11 cellular contexts compared by ENCODE assay signal in the genomic region with DNA sequence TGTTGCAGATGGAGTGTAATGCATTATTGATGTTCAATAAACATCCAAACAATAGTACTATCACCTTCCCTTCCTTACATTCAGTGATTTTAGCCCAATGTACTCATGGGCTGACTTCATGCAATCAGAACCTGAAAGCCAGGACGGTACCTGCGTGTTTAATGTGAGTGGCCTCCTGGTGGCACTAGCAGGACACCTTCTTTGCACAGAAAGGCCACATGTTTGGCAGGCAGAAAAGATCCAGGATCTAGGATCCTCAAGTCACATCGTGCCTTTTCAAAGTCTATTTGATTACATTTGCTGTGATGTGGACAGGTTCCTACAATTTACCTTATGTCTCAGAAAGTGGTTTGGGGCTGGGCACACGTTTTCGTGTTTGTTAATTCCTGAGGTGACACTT.
A peak's percentile ranks its signal among the peaks of the same experiment; 100 is the strongest.
DNase-seq lines count a peak whose midpoint lies in the region; ATAC-seq, FAIRE-seq and TF ChIP-seq lines count a peak whose summit lies in the region.
"Had no signal": no experiment of that assay in that cellular context is flagged by ENCODE, and none has a peak within 500 bp of the region (broad histone marks: within the 10 kb centered on the region; RNA-seq: fewer than 3 reads in every experiment).

No MANE protein-coding gene starts in this region.

- no TSS peak for BruUV-seq in MCF 10A (replicated peaks; lab: Mats Ljungman, UMichigan)

- peak; percentile 23 for TF ChIP-seq CTCF in MCF 10A (IDR thresholded peaks at IDR 0.05; ENCODE audit: unreplicated experiment)
- TF ChIP-seq CTCF in breast epithelium (IDR thresholded peaks at IDR 0.05) = peak in 1 of 3 donors; percentile 34
- TF ChIP-seq CTCF in endodermal cell (conservative IDR thresholded peaks at IDR 0.05) = peak; percentile 83

- intact Hi-C loops in MCF 10A (cut with micrococcal nuclease) (loop anchor here (5.0 to 10.0 kb wide), 2 partner anchors 295 to 1382 kb away; no protein-coding TSS in a partner anchor), breast epithelium (cut with DNase I; ENCODE audit: low total_unique reads) (no loop called here)

- H3K36me3 ChIP-seq in breast epithelium (no peaks in the 10 kb centered on the region), endodermal cell (ENCODE audit: control insufficient read depth, insufficient read depth, low read length) (no peaks in the 10 kb centered on the region)
- H3K36me3 ChIP-seq: neutrophil had no signal

- H3K27ac ChIP-seq in breast epithelium (no peak overlapping the region), endodermal cell (ENCODE audit: low read depth, low read length) (no peak overlapping the region)
- H3K27ac ChIP-seq: coronary artery, neutrophil had no signal

- H3K27me3 ChIP-seq in breast epithelium (no peaks in the 10 kb centered on the region), endodermal cell (ENCODE audit: control insufficient read depth, insufficient read depth, low read length, poor library complexity, severe bottlenecking) (peaks cover 11% of the 10 kb centered on the region)

- 75 to 85% methylated on average over 5 of the region's 5 CpGs for WGBS in endodermal cell (ENCODE audit: insufficient coverage in 1 of 2, insufficient read length in 1 of 2), 2 experiments

- H3K36me3 Mint-ChIP-seq in MCF 10A (ENCODE audit: insufficient read depth, unreplicated experiment) = no peaks in the 10 kb centered on the region
- H3K36me3 Mint-ChIP-seq in endodermal cell (ENCODE audit: low read depth) = no peaks in the 10 kb centered on the region
- H3K36me3 Mint-ChIP-seq in activated CD8-positive, alpha-beta memory T cell treated with anti-CD3 and anti-CD28 coated beads, Interleukin-2, amount 10 ng/mL, durations not matched to agents 7 days and 5 days = no peaks in the 10 kb centered on the region
- H3K36me3 Mint-ChIP-seq: stimulated activated memory B cell treated with anti-CD40 and anti-IgM and Interleukin-4, amounts not matched to agents 10 μg/mL and 1 μg/mL and 100 μg/mL, for 72 hours had no signal

- H3K4me3 ChIP-seq in breast epithelium = no peak overlapping the region
- no peak overlapping the region for H3K4me3 ChIP-seq in endodermal cell (ENCODE audit: low read length)
- H3K4me3 ChIP-seq: coronary artery had no signal

- FAIRE-seq in urothelium cell line (lab: Jason Lieb, UNC) = no peak

- H3K27ac Mint-ChIP-seq in MCF 10A (ENCODE audit: low read depth, unreplicated experiment) (no peak overlapping the region), endodermal cell (no peak overlapping the region)
- H3K27ac Mint-ChIP-seq in activated CD8-positive, alpha-beta memory T cell treated with anti-CD3 and anti-CD28 coated beads, Interleukin-2, amount 10 ng/mL, durations not matched to agents 7 days and 5 days = no peak overlapping the region
- H3K27ac Mint-ChIP-seq: stimulated activated memory B cell treated with anti-CD40 and anti-IgM and Interleukin-4, amounts not matched to agents 10 μg/mL and 1 μg/mL and 100 μg/mL, for 72 hours had no signal

- H3K4me1 Mint-ChIP-seq in MCF 10A (ENCODE audit: insufficient read depth, unreplicated experiment) = peaks cover 8% of the 10 kb centered on the region
- peaks cover 23% of the 10 kb centered on the region for H3K4me1 Mint-ChIP-seq in endodermal cell
- peaks cover 5% of the 10 kb centered on the region for H3K4me1 Mint-ChIP-seq in activated CD8-positive, alpha-beta memory T cell treated with anti-CD3 and anti-CD28 coated beads, Interleukin-2, amount 10 ng/mL, durations not matched to agents 7 days and 5 days

- H3K9ac ChIP-seq in endodermal cell (ENCODE audit: extremely low read depth, low read length, poor library complexity, severe bottlenecking) = no peak overlapping the region

- CTCF ChIA-PET in MCF 10A (lab: Yijun Ruan, JAX) = interaction anchor here (1.0 to 8.4 kb wide), 11 partner anchors 10 to 1409 kb away, joined by 3 to 115 read pairs (median 7); no protein-coding TSS in a partner anchor
- CTCF ChIA-PET in activated CD8-positive, alpha-beta memory T cell treated with anti-CD3 and anti-CD28 coated beads, Interleukin-2, amount 10 ng/mL, durations not matched to agents 7 days and 5 days (lab: Charles Lee) = interaction anchor here (1.5 kb wide), 1 partner anchor 11 kb away, joined by 3 read pairs; no protein-coding TSS in a partner anchor

- no peak for ATAC-seq in HG03097 (IDR thresholded peaks at IDR 0.05; ENCODE audit: low FRiP score, unreplicated experiment)
- ATAC-seq in activated CD8-positive, alpha-beta memory T cell treated with anti-CD3 and anti-CD28 coated beads, Interleukin-2, amount 10 ng/mL, durations not matched to agents 7 days and 5 days = no peak
- ATAC-seq: stimulated activated memory B cell treated with anti-CD40 and anti-IgM and Interleukin-4, amounts not matched to agents 10 μg/mL and 1 μg/mL and 100 μg/mL, for 72 hours had no signal

- no peak overlapping the region for H3K4me3 Mint-ChIP-seq in MCF 10A (ENCODE audit: unreplicated experiment)
- no peak overlapping the region for H3K4me3 Mint-ChIP-seq in endodermal cell
- H3K4me3 Mint-ChIP-seq in activated CD8-positive, alpha-beta memory T cell treated with anti-CD3 and anti-CD28 coated beads, Interleukin-2, amount 10 ng/mL, durations not matched to agents 7 days and 5 days = no peak overlapping the region
- H3K4me3 Mint-ChIP-seq: stimulated activated memory B cell treated with anti-CD40 and anti-IgM and Interleukin-4, amounts not matched to agents 10 μg/mL and 1 μg/mL and 100 μg/mL, for 72 hours had no signal

- H3K9me3 ChIP-seq in breast epithelium (no peaks in the 10 kb centered on the region), endodermal cell (ENCODE audit: control insufficient read depth, low read length) (no peaks in the 10 kb centered on the region)
- H3K9me3 ChIP-seq: neutrophil had no signal

- H3K4me1 ChIP-seq in breast epithelium = no peaks in the 10 kb centered on the region
- H3K4me1 ChIP-seq in endodermal cell (ENCODE audit: control insufficient read depth, insufficient read depth, low read length) = no peaks in the 10 kb centered on the region

- DNase-seq in MCF 10A (ENCODE audit: unreplicated experiment) (peak; percentile 41), breast epithelium (ENCODE audit: low spot score in 2 of 2) (no peak), NCI-H446 treated with DMSO at 0.1 percent for 48 hours (lab: John Stamatoyannopoulos, UW) (peak; percentile 6), endodermal cell (peak; percentile 87), urothelium cell line (ENCODE audit: low spot score) (peak; percentile 23)
- DNase-seq in NK-92 treated with Interleukin-12 subunit alpha and Interleukin-12 subunit beta, amount 100 ng/mL, for 24 hours (lab: John Stamatoyannopoulos, UW) = no peak
- DNase-seq in activated CD8-positive, alpha-beta memory T cell treated with anti-CD3 and anti-CD28 coated beads, Interleukin-2, amount 10 ng/mL, durations not matched to agents 7 days and 5 days = no peak

- H3K27me3 Mint-ChIP-seq in MCF 10A (ENCODE audit: insufficient read depth, unreplicated experiment) = peaks cover 60% of the 10 kb centered on the region
- peaks cover 4% of the 10 kb centered on the region for H3K27me3 Mint-ChIP-seq in endodermal cell (ENCODE audit: insufficient read depth)
- peaks cover 52% of the 10 kb centered on the region for H3K27me3 Mint-ChIP-seq in activated CD8-positive, alpha-beta memory T cell treated with anti-CD3 and anti-CD28 coated beads, Interleukin-2, amount 10 ng/mL, durations not matched to agents 7 days and 5 days

- POLR2A ChIA-PET in MCF 10A (lab: Yijun Ruan, JAX) = interaction anchor here (0.6 kb wide), 1 partner anchor 1332 kb away, joined by 3 read pairs; no protein-coding TSS in a partner anchor

- TF ChIP-seq POLR2A in breast epithelium (IDR thresholded peaks at IDR 0.05) = no peak

- H3K9me3 Mint-ChIP-seq in MCF 10A (ENCODE audit: unreplicated experiment) = no peaks in the 10 kb centered on the region
- H3K9me3 Mint-ChIP-seq in endodermal cell = no peaks in the 10 kb centered on the region
- no peaks in the 10 kb centered on the region for H3K9me3 Mint-ChIP-seq in activated CD8-positive, alpha-beta memory T cell treated with anti-CD3 and anti-CD28 coated beads, Interleukin-2, amount 10 ng/mL, durations not matched to agents 7 days and 5 days (ENCODE audit: low read depth)
- H3K9me3 Mint-ChIP-seq: stimulated activated memory B cell treated with anti-CD40 and anti-IgM and Interleukin-4, amounts not matched to agents 10 μg/mL and 1 μg/mL and 100 μg/mL, for 72 hours had no signal

Comparison
In these comparisons a context has a peak if more than half of its experiments do, and no peak if none do; other contexts are left out.
1. DNase-seq: peak in MCF 10A (single experiment), NCI-H446 treated with DMSO at 0.1 percent for 48 hours (single experiment), endodermal cell (single experiment) and urothelium cell line (single experiment); none in breast epithelium (0 of 2), NK-92 treated with Interleukin-12 subunit alpha and Interleukin-12 subunit beta, amount 100 ng/mL, for 24 hours (single experiment) and activated CD8-positive, alpha-beta memory T cell treated with anti-CD3 and anti-CD28 coated beads, Interleukin-2, amount 10 ng/mL, durations not matched to agents 7 days and 5 days (single experiment).